ENCODE assay signal across 8 cellular contexts in the genomic region with DNA sequence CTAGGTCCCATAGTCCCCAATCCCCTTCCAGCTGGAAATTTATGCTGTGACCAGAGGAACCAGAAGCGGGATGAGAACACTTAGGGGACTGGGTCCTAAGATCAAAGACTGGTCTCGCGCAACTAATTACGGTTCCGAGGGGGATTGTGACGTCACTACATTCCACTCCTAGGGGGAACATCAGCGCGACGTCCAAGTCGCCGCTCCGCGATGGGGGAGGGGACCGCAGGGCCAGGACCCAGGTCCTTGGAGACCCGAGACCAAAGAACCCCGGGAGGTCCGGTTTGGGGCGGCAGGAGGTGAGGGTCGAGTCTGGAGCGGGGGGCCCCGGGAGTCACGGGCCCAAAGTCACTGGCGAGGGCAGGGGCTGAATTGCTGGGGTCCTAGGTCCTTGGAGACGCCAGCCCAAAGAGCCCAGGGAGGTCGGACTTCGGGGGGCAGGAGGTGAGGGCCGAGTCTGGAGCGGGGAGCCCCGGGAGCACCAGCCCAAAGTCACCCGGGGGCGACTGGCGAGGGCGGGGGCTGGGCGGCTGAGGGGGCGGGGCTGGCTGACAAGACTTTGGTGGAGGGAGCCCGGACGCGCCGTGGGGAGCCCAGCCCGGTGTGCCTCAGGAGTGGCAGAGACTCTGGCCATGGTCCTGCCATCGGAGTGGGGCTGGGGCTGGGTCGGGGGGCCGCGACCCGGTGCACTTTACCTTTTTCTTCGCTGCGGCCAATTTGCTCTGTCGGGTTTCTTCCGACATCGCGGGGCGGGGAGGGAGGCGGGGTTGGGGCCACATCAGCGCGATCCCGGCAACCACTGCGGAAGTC. TPM values are rescaled to one million over a fixed set of nuclear protein-coding genes. Genes with fewer than 3 reads are reported as not detected.
DNase-seq lines count a peak whose midpoint lies in the region; ATAC-seq and TF ChIP-seq lines count a peak whose summit lies in the region.

A gene with protein sequence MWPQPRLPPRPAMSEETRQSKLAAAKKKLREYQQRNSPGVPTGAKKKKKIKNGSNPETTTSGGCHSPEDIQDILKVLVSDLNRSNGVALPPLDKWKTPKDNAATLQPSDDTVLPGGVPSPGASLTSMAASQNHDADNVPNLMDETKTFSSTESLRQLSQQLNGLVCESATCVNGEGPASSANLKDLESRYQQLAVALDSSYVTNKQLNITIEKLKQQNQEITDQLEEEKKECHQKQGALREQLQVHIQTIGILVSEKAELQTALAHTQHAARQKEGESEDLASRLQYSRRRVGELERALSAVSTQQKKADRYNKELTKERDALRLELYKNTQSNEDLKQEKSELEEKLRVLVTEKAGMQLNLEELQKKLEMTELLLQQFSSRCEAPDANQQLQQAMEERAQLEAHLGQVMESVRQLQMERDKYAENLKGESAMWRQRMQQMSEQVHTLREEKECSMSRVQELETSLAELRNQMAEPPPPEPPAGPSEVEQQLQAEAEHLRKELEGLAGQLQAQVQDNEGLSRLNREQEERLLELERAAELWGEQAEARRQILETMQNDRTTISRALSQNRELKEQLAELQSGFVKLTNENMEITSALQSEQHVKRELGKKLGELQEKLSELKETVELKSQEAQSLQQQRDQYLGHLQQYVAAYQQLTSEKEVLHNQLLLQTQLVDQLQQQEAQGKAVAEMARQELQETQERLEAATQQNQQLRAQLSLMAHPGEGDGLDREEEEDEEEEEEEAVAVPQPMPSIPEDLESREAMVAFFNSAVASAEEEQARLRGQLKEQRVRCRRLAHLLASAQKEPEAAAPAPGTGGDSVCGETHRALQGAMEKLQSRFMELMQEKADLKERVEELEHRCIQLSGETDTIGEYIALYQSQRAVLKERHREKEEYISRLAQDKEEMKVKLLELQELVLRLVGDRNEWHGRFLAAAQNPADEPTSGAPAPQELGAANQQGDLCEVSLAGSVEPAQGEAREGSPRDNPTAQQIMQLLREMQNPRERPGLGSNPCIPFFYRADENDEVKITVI (minus strand): TSS at position 810 of the 810 bp plus-strand sequence. CDS start 31 bp downstream, at position 779.

- H3K4me1 Mint-ChIP-seq in T-helper 2 cell treated with Interferon-gamma antibody and Interleukin-4, amounts not matched to agents 5 μg/mL and 100 μg/mL, for 36 hours (ENCODE audit: low read depth): peaks cover 38% of the 10 kb centered on the region

- H3K9ac ChIP-seq in muscle layer of colon (ENCODE audit: low read length): peak within 1 kb of the TSS; percentile 87

- peak; percentile 33 for TF ChIP-seq POLR2A in GM19099 (IDR thresholded peaks at IDR 0.05; ENCODE audit: extremely low read depth, insufficient read length, low read depth)

- no peaks in the 10 kb centered on the region for H3K9me3 Mint-ChIP-seq in T-helper 2 cell treated with Interferon-gamma antibody and Interleukin-4, amounts not matched to agents 5 μg/mL and 100 μg/mL, for 36 hours

- H3K27ac Mint-ChIP-seq in T-helper 2 cell treated with Interferon-gamma antibody and Interleukin-4, amounts not matched to agents 5 μg/mL and 100 μg/mL, for 36 hours: peak within 1 kb of the TSS; percentile 93

- ATAC-seq in HG03139 (IDR thresholded peaks at IDR 0.05; ENCODE audit: unreplicated experiment): peak; percentile 42

- H3K27me3 ChIP-seq in esophagus (ENCODE audit: control insufficient read depth in 1 of 2, insufficient read depth in 2 of 2, low read length in 2 of 2) (no peaks in the 10 kb centered on the region), muscle layer of colon (ENCODE audit: control insufficient read depth in 1 of 2, insufficient read depth in 2 of 2, low read length in 2 of 2) (no peaks in the 10 kb centered on the region)

- H3K4me1 ChIP-seq in esophagus (ENCODE audit: control insufficient read depth in 2 of 2, insufficient read depth in 2 of 2, low read length in 1 of 2): peaks cover 3 to 12% of the 10 kb centered on the region in 2 donors
- H3K4me1 ChIP-seq in muscle layer of colon (ENCODE audit: insufficient read depth, low read length): peaks cover 26% of the 10 kb centered on the region

- H3K36me3 Mint-ChIP-seq in T-helper 2 cell treated with Interferon-gamma antibody and Interleukin-4, amounts not matched to agents 5 μg/mL and 100 μg/mL, for 36 hours (ENCODE audit: low read depth): peaks cover 10% of the 10 kb centered on the region

- H3K27ac ChIP-seq in esophagus (ENCODE audit: low read depth in 2 of 2, low read length in 1 of 2) (peak within 1 kb of the TSS; percentile 85 to 91), muscle layer of colon (ENCODE audit: low read depth, low read length) (peak within 1 kb of the TSS; percentile 99)

- H3K4me3 Mint-ChIP-seq in T-helper 2 cell treated with Interferon-gamma antibody and Interleukin-4, amounts not matched to agents 5 μg/mL and 100 μg/mL, for 36 hours: peak within 1 kb of the TSS; percentile 95

- H3K4me3 ChIP-seq in esophagus (ENCODE audit: low read depth in 1 of 2, low read length in 2 of 2): peak within 1 kb of the TSS; percentile 88 to 94
- H3K4me3 ChIP-seq in muscle layer of colon (ENCODE audit: low read depth in 1 of 2, low read length in 2 of 2): peak within 1 kb of the TSS; percentile 71 to 98

- H3K9me3 ChIP-seq in esophagus (ENCODE audit: control insufficient read depth in 2 of 2, insufficient read depth in 1 of 2, low read depth in 1 of 2, low read length in 1 of 2): no peaks in the 10 kb centered on the region
- no peaks in the 10 kb centered on the region for H3K9me3 ChIP-seq in muscle layer of colon (ENCODE audit: low read length)

- H3K27me3 Mint-ChIP-seq in T-helper 2 cell treated with Interferon-gamma antibody and Interleukin-4, amounts not matched to agents 5 μg/mL and 100 μg/mL, for 36 hours (ENCODE audit: low read depth): peaks cover 2% of the 10 kb centered on the region

- WGBS in esophagus, 2 donors: 0 to 1% methylated on average over 44 to 57 of the region's 57 CpGs

- in situ Hi-C loops in Caki2 (cut with HindIII; ENCODE audit: low pct_unique_long_range_greater_than_20kb, low sequenced_read_pairs): no loop called here

- peaks cover 0 to 14% of the 10 kb centered on the region in 2 donors for H3K36me3 ChIP-seq in esophagus (ENCODE audit: control insufficient read depth in 2 of 2, insufficient read depth in 2 of 2, low read length in 1 of 2)
- peaks cover 27% of the 10 kb centered on the region for H3K36me3 ChIP-seq in muscle layer of colon (ENCODE audit: insufficient read depth, low read length)

- no peak for DNase-seq in Caki2 (ENCODE audit: low read depth)
- no peak for DNase-seq in T-helper 2 cell treated with Interferon-gamma antibody and Interleukin-4, amounts not matched to agents 5 μg/mL and 100 μg/mL, for 36 hours (ENCODE audit: low spot score)
- no peak for DNase-seq in central memory CD4-positive, alpha-beta T cell
- no peak for DNase-seq in midbrain (lab: John Stamatoyannopoulos, UW)

RNA-seq across cellular contexts. Expression of the gene that starts here (rescaled TPM):
- total RNA-seq in Caki2 (2014; rRNA removed; shearing (Covaris generic); ENCODE audit: low replicate concordance): 44.6 and 79.8 TPM in 2 replicates
- 100 to 1,000 TPM in 1 of 2 donors, 10 to 100 TPM in 1; 63.3 to 114 TPM for polyA plus RNA-seq in esophagus
